Comparison of ENCODE assay signal across 8 cellular contexts in genomic region chr6:27176096-27176495, GRCh38.
DNase-seq lines count a peak whose midpoint lies in the region; ATAC-seq and TF ChIP-seq lines count a peak whose summit lies in the region.

No MANE protein-coding gene starts in this region.

- TF ChIP-seq RAD21 in IMR-90 (IDR thresholded peaks at IDR 0.05; ENCODE audit: low read length), result no peak

- WGBS in IMR-90 (ENCODE audit: extremely low coverage in 2 of 2, insufficient read length in 1 of 2), 2 experiments, result no CpG with 5 or more reads among the region's 9 CpGs
- 97 to 100% methylated on average over 2 to 4 of the region's 9 CpGs for WGBS in mesodermal cell (ENCODE audit: insufficient coverage in 2 of 2), 2 experiments

- peak overlapping the region; percentile 6; the same call in 1 of the 2 replicates for H3K18ac ChIP-seq in IMR-90 (ENCODE audit: low read depth, low read length)

- peak in 2 of 7 experiments; percentile 22 to 46 for DNase-seq in CD8-positive, alpha-beta T cell
- DNase-seq in IMR-90, result peak; percentile 67
- DNase-seq in activated naive CD4-positive, alpha-beta T cell treated with anti-CD3 and anti-CD28 coated beads, Interleukin-2, amount 50 U/mL, for 72 hours (ENCODE audit: low spot score in 2 of 2), result no peak
- no peak for DNase-seq in D341Med (ENCODE audit: low spot score)
- DNase-seq in COLO829 (ENCODE audit: low spot score), result no peak

- peak overlapping the region; percentile 27 for H4K5ac ChIP-seq in IMR-90 (ENCODE audit: low read depth, low read length)

- H3K27me3 Mint-ChIP-seq in CD8-positive, alpha-beta T cell (ENCODE audit: low read depth), result peaks cover 3% of the 10 kb centered on the region

- H2AK9ac ChIP-seq in IMR-90 (replicated peaks; ENCODE audit: low read depth, low read length, poor library complexity), result no peak overlapping the region

- POLR2A ChIA-PET in CD8-positive, alpha-beta T cell (lab: Charles Lee), result interaction anchor here (0.9 to 4.0 kb wide), 10 partner anchors 12 to 717 kb away, joined by 3 to 33 read pairs (median 8); a partner anchor contains a TSS
- POLR2A ChIA-PET in IMR-90 (lab: Charles Lee; ENCODE audit: unreplicated experiment), result no interaction called here

- dilution Hi-C loops in IMR-90 (cut with HindIII; ENCODE audit: low sequenced_read_pairs, unreplicated experiment), result no loop called here

- 0 out of 2 replicates have a peak overlapping the region, but pooled peaks have one; percentile 17 for H2BK20ac ChIP-seq in IMR-90 (ENCODE audit: low read depth, low read length)

- H3K9me3 Mint-ChIP-seq in CD8-positive, alpha-beta T cell, result no peaks in the 10 kb centered on the region
- no peaks in the 10 kb centered on the region for H3K9me3 Mint-ChIP-seq in activated naive CD4-positive, alpha-beta T cell treated with anti-CD3 and anti-CD28 coated beads, Interleukin-2, amount 50 U/mL, for 72 hours

- no peak overlapping the region for H3K4me2 ChIP-seq in IMR-90 (ENCODE audit: low read depth, low read length)

- H2AK5ac ChIP-seq in IMR-90 (ENCODE audit: low read depth, low read length), result 0 out of 2 replicates have a peak overlapping the region, but pooled peaks have one; percentile 31

- H2AFZ ChIP-seq in IMR-90 (replicated peaks; ENCODE audit: low read length, poor library complexity), result peak overlapping the region; percentile 82

- no TSS peak for BruUV-seq in IMR-90 (replicated peaks; lab: Mats Ljungman, UMichigan)

- H3K4me1 ChIP-seq in CD8-positive, alpha-beta T cell (ENCODE audit: insufficient read depth, low read length), result no peaks in the 10 kb centered on the region
- H3K4me1 ChIP-seq in IMR-90 (ENCODE audit: control insufficient read depth, insufficient read depth, low read length), result 0 out of 2 replicates have a peak, but pooled peaks cover 1% of the 10 kb centered on the region
- no peaks in the 10 kb centered on the region for H3K4me1 ChIP-seq in mesodermal cell (ENCODE audit: control insufficient read depth, insufficient read depth, low read length, poor library complexity, severe bottlenecking)

- TF ChIP-seq CTCF in CD8-positive, alpha-beta T cell (IDR thresholded peaks at IDR 0.05), result no peak
- TF ChIP-seq CTCF in IMR-90 (conservative IDR thresholded peaks at IDR 0.05; ENCODE audit: low read depth, low read length), result no peak

- peak overlapping the region; percentile 61 for H2BK120ac ChIP-seq in IMR-90 (ENCODE audit: low read depth, low read length)

- no peaks in the 10 kb centered on the region for H3K79me1 ChIP-seq in IMR-90 (ENCODE audit: low read depth in 1 of 2, low read length in 2 of 2)

- no peak for TF ChIP-seq POLR2A in IMR-90 (IDR thresholded peaks at IDR 0.05; ENCODE audit: low read depth, low read length)

- H3K4ac ChIP-seq in IMR-90 (ENCODE audit: low read depth, low read length), result peak overlapping the region; percentile 5

- H3K4me3 Mint-ChIP-seq in CD8-positive, alpha-beta T cell, result peak overlapping the region; percentile 93

- peak overlapping the region; percentile 46; the same call in 1 of the 2 replicates for H3K9ac ChIP-seq in IMR-90 (ENCODE audit: low read depth, low read length)

- no peak overlapping the region for H3K27ac ChIP-seq in CD8-positive, alpha-beta T cell (ENCODE audit: low read depth, low read length)
- H3K27ac ChIP-seq in IMR-90 (ENCODE audit: insufficient read depth, low read length) (peak overlapping the region; percentile 64; the same call in 1 of the 2 replicates), mesodermal cell (ENCODE audit: low read depth, low read length, severe bottlenecking) (no peak overlapping the region)

- intact Hi-C loops in CD8-positive, alpha-beta T cell (cut with DNase I, micrococcal nuclease), result loop anchor here (1.0 to 10.0 kb wide), 15 partner anchors 18 to 1809 kb away; partner anchors contain the start of genes NKAPL (in 1 of the 2), ZKSCAN4 (in 1 of the 2) and ZNF391 (in 1 of the 2)
- intact Hi-C loops in IMR-90 (cut with micrococcal nuclease), result no loop called here

- peaks cover 17% of the 10 kb centered on the region for H3K4me1 Mint-ChIP-seq in CD8-positive, alpha-beta T cell (ENCODE audit: low read depth)

- peak overlapping the region; percentile 4; the same call in 1 of the 2 replicates for H4K91ac ChIP-seq in IMR-90 (ENCODE audit: insufficient read depth, low read depth, low read length)

- 0 out of 2 replicates have a peak, but pooled peaks cover 3% of the 10 kb centered on the region for H3K9me1 ChIP-seq in IMR-90 (ENCODE audit: insufficient read depth, low read length)

- in situ Hi-C loops in IMR-90 (cut with MboI; ENCODE audit: low sequenced_read_pairs), result no loop called here

- H3K56ac ChIP-seq in IMR-90 (ENCODE audit: extremely low read depth, insufficient read depth, low read length), result no peak overlapping the region

- no peaks in the 10 kb centered on the region for H4K20me1 ChIP-seq in IMR-90 (ENCODE audit: insufficient read depth, low read length)

- H3K36me3 ChIP-seq in CD8-positive, alpha-beta T cell (ENCODE audit: insufficient read depth, low read length), result no peaks in the 10 kb centered on the region
- H3K36me3 ChIP-seq in IMR-90 (ENCODE audit: control insufficient read depth, insufficient read depth, low read length) (no peaks in the 10 kb centered on the region), mesodermal cell (ENCODE audit: control insufficient read depth, insufficient read depth, low read length) (no peaks in the 10 kb centered on the region)

- no peaks in the 10 kb centered on the region for H3K9me3 ChIP-seq in CD8-positive, alpha-beta T cell (ENCODE audit: low read length)
- no peaks in the 10 kb centered on the region for H3K9me3 ChIP-seq in IMR-90 (ENCODE audit: control insufficient read depth, insufficient read depth, low read length)
- H3K9me3 ChIP-seq in mesodermal cell (ENCODE audit: control insufficient read depth, low read length), result peaks cover 3% of the 10 kb centered on the region

- CTCF ChIA-PET in CD8-positive, alpha-beta T cell (lab: Charles Lee), result interaction anchor here (0.8 to 3.4 kb wide), 9 partner anchors 14 to 596 kb away, joined by 3 to 30 read pairs (median 5); no protein-coding TSS in a partner anchor
- CTCF ChIA-PET in IMR-90 (lab: Yijun Ruan, JAX), result interaction anchor here (0.6 to 1.2 kb wide), 3 partner anchors 14 to 596 kb away, joined by 3 read pairs; no protein-coding TSS in a partner anchor

- H4K8ac ChIP-seq in IMR-90 (ENCODE audit: low read depth in 2 of 2, low read length in 2 of 2), result peak overlapping the region; percentile 41 to 73; a peak in 3 of 4 replicates

- H3K4me3 ChIP-seq in CD8-positive, alpha-beta T cell (ENCODE audit: low read depth, low read length), result no peak overlapping the region
- H3K4me3 ChIP-seq in IMR-90 (ENCODE audit: insufficient read depth, low read depth, low read length) (no peak overlapping the region), mesodermal cell (ENCODE audit: extremely low read depth, insufficient read depth, low read length, poor library complexity, severe bottlenecking) (peak overlapping the region; percentile 98)

- H2BK5ac ChIP-seq in IMR-90 (ENCODE audit: low read depth, low read length, poor library complexity, severe bottlenecking), result peak overlapping the region; percentile 15

- H3K27ac Mint-ChIP-seq in CD8-positive, alpha-beta T cell, result peak overlapping the region; percentile 91
- H3K27ac Mint-ChIP-seq in activated naive CD4-positive, alpha-beta T cell treated with anti-CD3 and anti-CD28 coated beads, Interleukin-2, amount 50 U/mL, for 72 hours, result peak overlapping the region; percentile 98 to 100

- no peaks in the 10 kb centered on the region for H3K27me3 ChIP-seq in CD8-positive, alpha-beta T cell (ENCODE audit: insufficient read depth, low read length)
- no peaks in the 10 kb centered on the region for H3K27me3 ChIP-seq in IMR-90 (ENCODE audit: control insufficient read depth, insufficient read depth, low read length)

- peak; percentile 30 for ATAC-seq in CD8-positive, alpha-beta T cell
- ATAC-seq in IMR-90 (ENCODE audit: low read depth), result no peak
- no peak for ATAC-seq in activated naive CD4-positive, alpha-beta T cell treated with anti-CD3 and anti-CD28 coated beads, Interleukin-2, amount 50 U/mL, for 72 hours
- no peak for ATAC-seq in HG03039 (IDR thresholded peaks at IDR 0.05; ENCODE audit: unreplicated experiment)
- ATAC-seq in HG02798 (IDR thresholded peaks at IDR 0.05; ENCODE audit: poor library complexity, unreplicated experiment), result no peak

- H2BK15ac ChIP-seq in IMR-90 (ENCODE audit: low read depth, low read length), result no peak overlapping the region

- no peak overlapping the region; the same call in 1 of the 2 replicates for H3K23ac ChIP-seq in IMR-90 (ENCODE audit: low read depth, low read length)

- H3K14ac ChIP-seq in IMR-90 (replicated peaks; ENCODE audit: low read depth, low read length), result no peak overlapping the region; the same call in 1 of the 2 replicates

- peaks cover 5% of the 10 kb centered on the region for H3K36me3 Mint-ChIP-seq in CD8-positive, alpha-beta T cell
- peaks cover 0 to 4% of the 10 kb centered on the region in 2 donors for H3K36me3 Mint-ChIP-seq in activated naive CD4-positive, alpha-beta T cell treated with anti-CD3 and anti-CD28 coated beads, Interleukin-2, amount 50 U/mL, for 72 hours

TF ChIP-seq in IMR-90, 13 proteins besides CTCF, POLR2A, EP300 and RAD21 (continues in another document):
- no peak for TF ChIP-seq FOS (IDR thresholded peaks at IDR 0.05; ENCODE audit: low read depth, low read length)
- TF ChIP-seq CEBPB (IDR thresholded peaks at IDR 0.05; ENCODE audit: low read depth, low read length), result no peak
- TF ChIP-seq RCOR1 (IDR thresholded peaks at IDR 0.05; ENCODE audit: insufficient replicate concordance, low read length), result no peak
- no peak for TF ChIP-seq MAFK (IDR thresholded peaks at IDR 0.05; ENCODE audit: low read depth, low read length)
- TF ChIP-seq, protein P1, sequence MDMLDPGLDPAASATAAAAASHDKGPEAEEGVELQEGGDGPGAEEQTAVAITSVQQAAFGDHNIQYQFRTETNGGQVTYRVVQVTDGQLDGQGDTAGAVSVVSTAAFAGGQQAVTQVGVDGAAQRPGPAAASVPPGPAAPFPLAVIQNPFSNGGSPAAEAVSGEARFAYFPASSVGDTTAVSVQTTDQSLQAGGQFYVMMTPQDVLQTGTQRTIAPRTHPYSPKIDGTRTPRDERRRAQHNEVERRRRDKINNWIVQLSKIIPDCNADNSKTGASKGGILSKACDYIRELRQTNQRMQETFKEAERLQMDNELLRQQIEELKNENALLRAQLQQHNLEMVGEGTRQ (IDR thresholded peaks at IDR 0.05; ENCODE audit: low read depth, low read length), result no peak
- no peak for TF ChIP-seq MXI1 (IDR thresholded peaks at IDR 0.05; ENCODE audit: borderline replicate concordance, low read depth, low read length)
- TF ChIP-seq BHLHE40 (IDR thresholded peaks at IDR 0.05; ENCODE audit: low read depth, low read length), result no peak
